Comparison of ENCODE assay signal across 7 cellular contexts in the genomic region with DNA sequence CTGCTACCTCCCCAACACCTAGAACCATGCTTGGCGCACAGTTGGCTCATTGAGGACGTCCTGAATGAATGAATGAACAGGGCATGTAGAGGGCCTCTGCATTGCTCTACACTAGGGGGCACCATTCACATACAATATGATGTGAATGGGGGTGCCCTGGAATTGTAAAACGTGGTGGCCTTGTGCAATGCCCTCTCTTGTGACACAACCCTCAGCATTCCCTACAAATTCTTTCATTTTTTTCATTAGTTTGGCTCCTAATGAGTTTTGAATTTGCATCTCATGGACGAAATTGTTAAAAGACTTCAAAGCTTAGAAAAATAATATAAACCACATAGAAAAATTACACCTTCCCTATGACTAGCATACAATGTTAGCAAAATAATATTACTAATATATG. TPM values are rescaled to one million over a fixed set of nuclear protein-coding genes. Genes with fewer than 3 reads are reported as not detected.
DNase-seq lines count a peak whose midpoint lies in the region; ATAC-seq, FAIRE-seq and TF ChIP-seq lines count a peak whose summit lies in the region.

No MANE protein-coding gene starts in this region.

- H4K20me1 ChIP-seq in HepG2 (ENCODE audit: insufficient read depth, low read length): no peaks in the 10 kb centered on the region

- DNase-seq in ELR (ENCODE audit: low read depth): peak; percentile 76
- DNase-seq in LNCaP clone FGC (ENCODE audit: low read depth): no peak
- DNase-seq in adrenal gland: peak; percentile 25 to 75 (median 61)
- DNase-seq in HepG2 (ENCODE audit: low spot score): peak; percentile 47
- no peak for DNase-seq in cortex of kidney (lab: John Stamatoyannopoulos, UW)

- H2AFZ ChIP-seq in HepG2 (ENCODE audit: low read length): no peak overlapping the region

- no peak overlapping the region for H3K4me2 ChIP-seq in HepG2 (ENCODE audit: low read depth, low read length)

- H3K9ac ChIP-seq in HepG2 (ENCODE audit: insufficient read depth, low read depth, low read length): no peak overlapping the region

- H3K36me3 ChIP-seq in adrenal gland (replicated peaks in 1 of 2) (no peaks in the 10 kb centered on the region), HepG2 (replicated peaks in 1 of 2; ENCODE audit: control insufficient read depth in 1 of 2, insufficient read depth in 2 of 2, low read length in 2 of 2) (no peaks in the 10 kb centered on the region)

- in situ Hi-C loops in HepG2 (cut with HindIII; ENCODE audit: extremely low pct_ligation_motif_present, low pct_unique_long_range_greater_than_20kb): loop anchor here (25.0 kb wide), 2 partner anchors 374 to 624 kb away; no protein-coding TSS in a partner anchor

- POLR2A ChIA-PET in HepG2 (lab: Yijun Ruan, JAX): no interaction called here

- H3K9me3 ChIP-seq in adrenal gland (replicated peaks in 1 of 3): no peaks in the 10 kb centered on the region
- H3K9me3 ChIP-seq in HepG2 (ENCODE audit: low read length): no peaks in the 10 kb centered on the region

- no peaks in the 10 kb centered on the region for H3K79me2 ChIP-seq in HepG2 (ENCODE audit: insufficient read depth, low read length)

- H3K4me3 ChIP-seq in LNCaP clone FGC (ENCODE audit: low read depth, low read length) (no peak overlapping the region), adrenal gland (no peak overlapping the region), HepG2 (replicated peaks in 1 of 3; ENCODE audit: insufficient read depth in 1 of 3, low read depth in 2 of 3, low read length in 3 of 3) (no peak overlapping the region)

- H3K27me3 ChIP-seq in adrenal gland (no peaks in the 10 kb centered on the region), HepG2 (ENCODE audit: control insufficient read depth in 1 of 2, insufficient read depth in 2 of 2, low read length in 2 of 2) (no peaks in the 10 kb centered on the region; a peak in 1 of 5 replicates)

- TF ChIP-seq POLR2A in adrenal gland (IDR thresholded peaks at IDR 0.05) (no peak), HepG2 (IDR thresholded peaks at IDR 0.05; ENCODE audit: insufficient read depth in 1 of 2, low read depth in 2 of 2, low read length in 2 of 2) (no peak)

- TF ChIP-seq RAD21 in HepG2 (CRISPR knock-in tag; IDR thresholded peaks at IDR 0.05): peak; percentile 55; the same call in 1 of the 2 replicates

- 42 to 56% (median 47%) methylated on average over 4 of the region's 4 CpGs for WGBS in adrenal gland, 4 donors
- 8% methylated on average over 4 of the region's 4 CpGs for WGBS in HepG2 (ENCODE audit: low lambda C conversion rate)

- peak; percentile 32 for FAIRE-seq in HepG2 (lab: Jason Lieb, UNC)

- CTCF ChIA-PET in HepG2 (lab: Yijun Ruan, JAX; ENCODE audit: low intra/inter-chr PET ratio, low total read pairs): interaction anchor here (0.6 to 1.3 kb wide), 2 partner anchors 373 to 636 kb away, joined by 3 to 10 read pairs; no protein-coding TSS in a partner anchor

- TF ChIP-seq EP300 in HepG2 (IDR thresholded peaks at IDR 0.05; ENCODE audit: low read depth in 2 of 2, low read length in 2 of 2) (no peak), HepG2 (CRISPR knock-in tag; IDR thresholded peaks at IDR 0.05; ENCODE audit: borderline replicate concordance) (no peak)

- peak; percentile 73 for TF ChIP-seq CTCF in LNCaP clone FGC (IDR thresholded peaks at IDR 0.05; ENCODE audit: control insufficient read depth, extremely low read depth, insufficient read depth)
- TF ChIP-seq CTCF in adrenal gland (IDR thresholded peaks at IDR 0.05): peak; percentile 23 to 63 (median 50)
- peak; percentile 74 for TF ChIP-seq CTCF in HepG2 (CRISPR knock-in tag; IDR thresholded peaks at IDR 0.05)

- H3K4me1 ChIP-seq in adrenal gland (replicated peaks in 1 of 2) (peaks cover 0 to 6% of the 10 kb centered on the region in 2 donors), HepG2 (ENCODE audit: insufficient read depth, low read length) (no peaks in the 10 kb centered on the region)

- ATAC-seq in GM21529 (IDR thresholded peaks at IDR 0.05; ENCODE audit: unreplicated experiment) (peak; percentile 64), HepG2 (peak; percentile 93), HG02571 (IDR thresholded peaks at IDR 0.05; ENCODE audit: unreplicated experiment) (no peak)

- no peak overlapping the region for H3K27ac ChIP-seq in adrenal gland
- H3K27ac ChIP-seq in HepG2 (ENCODE audit: extremely low read length, insufficient read depth, low read length): no peak overlapping the region

- no TSS peak for BruUV-seq in HepG2 (replicated peaks; lab: Mats Ljungman, UMichigan)

- intact Hi-C loops in adrenal gland (cut with DNase I): no loop called here
- intact Hi-C loops in HepG2 (cut with micrococcal nuclease; ENCODE audit: unreplicated experiment): loop anchor here (1.0 to 10.0 kb wide), 4 partner anchors 131 to 637 kb away; no protein-coding TSS in a partner anchor

TF ChIP-seq in HepG2, 621 proteins besides CTCF, POLR2A, EP300 and RAD21 (continues in another document):
- TF ChIP-seq ZFYVE20 (CRISPR knock-in tag; IDR thresholded peaks at IDR 0.05; ENCODE audit: borderline replicate concordance, low read depth) (no peak), NFIB (CRISPR knock-in tag; IDR thresholded peaks at IDR 0.05; ENCODE audit: borderline replicate concordance) (no peak), ZNF24 (IDR thresholded peaks at IDR 0.05) (peak; percentile 95), STAG1 (CRISPR knock-in tag; IDR thresholded peaks at IDR 0.05) (peak; percentile 84), ZMAT3 (CRISPR knock-in tag; conservative IDR thresholded peaks at IDR 0.05) (no peak), ZNF562 (CRISPR knock-in tag; IDR thresholded peaks at IDR 0.05; ENCODE audit: borderline replicate concordance) (no peak), ZNF354B (CRISPR knock-in tag; IDR thresholded peaks at IDR 0.05) (no peak), KLF9 (CRISPR knock-in tag; IDR thresholded peaks at IDR 0.05; ENCODE audit: low read depth) (no peak), TBP (CRISPR knock-in tag; IDR thresholded peaks at IDR 0.05) (no peak), KDM6A (CRISPR knock-in tag; IDR thresholded peaks at IDR 0.05; ENCODE audit: low read depth) (no peak), THYN1 (CRISPR knock-in tag; IDR thresholded peaks at IDR 0.05; ENCODE audit: borderline replicate concordance, low read depth) (no peak), CEBPB (IDR thresholded peaks at IDR 0.05; ENCODE audit: borderline replicate concordance, low read depth, low read length) (peak; percentile 87), TMF1 (CRISPR knock-in tag; IDR thresholded peaks at IDR 0.05; ENCODE audit: low read depth) (no peak), POGZ (CRISPR knock-in tag; IDR thresholded peaks at IDR 0.05) (no peak), ONECUT2 (CRISPR knock-in tag; IDR thresholded peaks at IDR 0.05) (no peak), SMC3 (IDR thresholded peaks at IDR 0.05; ENCODE audit: low read length) (peak; percentile 81), ZNF136 (CRISPR knock-in tag; IDR thresholded peaks at IDR 0.05; ENCODE audit: low read depth) (no peak)
- TF ChIP-seq, protein P1, sequence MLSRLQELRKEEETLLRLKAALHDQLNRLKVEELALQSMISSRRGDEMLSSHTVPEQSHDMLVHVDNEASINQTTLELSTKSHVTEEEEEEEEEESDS (CRISPR knock-in tag; IDR thresholded peaks at IDR 0.05; ENCODE audit: borderline replicate concordance): no peak
- TF ChIP-seq, protein P2, sequence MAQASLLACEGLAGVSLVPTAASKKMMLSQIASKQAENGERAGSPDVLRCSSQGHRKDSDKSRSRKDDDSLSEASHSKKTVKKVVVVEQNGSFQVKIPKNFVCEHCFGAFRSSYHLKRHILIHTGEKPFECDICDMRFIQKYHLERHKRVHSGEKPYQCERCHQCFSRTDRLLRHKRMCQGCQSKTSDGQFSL (CRISPR knock-in tag; IDR thresholded peaks at IDR 0.05): peak; percentile 90

RNA-seq across cellular contexts. Expression of a gene that starts 2.3 kb away (rescaled TPM):
- 10 to 100 TPM in 2 of 8 donors, 1 to 10 TPM in 6; 1.5 to 98.6 (median 2.7) TPM for total RNA-seq in adrenal gland
- polyA plus RNA-seq in adrenal gland: 10 to 100 TPM in 1 of 3 donors, 1 to 10 TPM in 1, under 1 TPM in 1; 0.77 to 40.1 (median 2.9) TPM
- total RNA-seq in HepG2 (2016; rRNA removed; fragmentation: Illumina TruSeq; extraction: Trizol): not detected in 2 replicates
- not detected in 2 replicates for total RNA-seq in HepG2 (2016; cell fraction: cytosol; rRNA removed; fragmentation: Illumina TruSeq; extraction: Trizol; ENCODE audit: low read depth)
- 0.02 TPM in 1 of 2 replicates, not detected in the other for total RNA-seq in HepG2 (2016; cell fraction: insoluble cytoplasmic fraction; rRNA removed; fragmentation: Illumina TruSeq; extraction: Trizol)
- total RNA-seq in HepG2 (2016; cell fraction: membrane; rRNA removed; fragmentation: Illumina TruSeq; extraction: Trizol): not detected in 2 replicates
- total RNA-seq in HepG2 (2016; cell fraction: nucleus; rRNA removed; fragmentation: Illumina TruSeq; extraction: Trizol): not detected in 2 replicates
- polyA plus RNA-seq in HepG2 (2011; rRNA removed): not detected in 2 replicates
- polyA plus RNA-seq in HepG2 (2011; cell fraction: cytosol; rRNA removed): not detected in 2 replicates
- not detected in 2 replicates for polyA plus RNA-seq in HepG2 (2011; cell fraction: nucleus; rRNA removed)
- polyA plus RNA-seq in HepG2 (2012): not detected in 2 replicates
- not detected in 2 replicates for polyA plus RNA-seq in HepG2 (2016; cell fraction: cytosol; fragmentation: Illumina TruSeq; extraction: Trizol; ENCODE audit: low read depth)
- polyA plus RNA-seq in HepG2 (2016; cell fraction: insoluble cytoplasmic fraction; fragmentation: Illumina TruSeq; extraction: Trizol; ENCODE audit: low read depth): not detected in 2 replicates
- polyA plus RNA-seq in HepG2 (2016; cell fraction: membrane; fragmentation: Illumina TruSeq; extraction: Trizol; ENCODE audit: low read depth): not detected in 2 replicates
- 0.07 TPM in 1 of 2 replicates, not detected in the other for polyA plus RNA-seq in HepG2 (2016; cell fraction: nucleus; fragmentation: Illumina TruSeq; extraction: Trizol; ENCODE audit: insufficient read depth, low read depth)
- 127 TPM in 1 of 2 replicates, not detected in the other for polyA minus RNA-seq in HepG2 (2011; rRNA and poly(A)+ RNA removed; ENCODE audit: low replicate concordance)
- 0.89 TPM in 1 of 2 replicates, not detected in the other for polyA minus RNA-seq in HepG2 (2011; cell fraction: cytosol; rRNA and poly(A)+ RNA removed)
- polyA minus RNA-seq in HepG2 (2011; cell fraction: nucleus; rRNA and poly(A)+ RNA removed): 0.26 and 0.37 TPM in 2 replicates

Comparison
In these comparisons a context has a peak if more than half of its experiments do, and no peak if none do; other contexts are left out.
1. DNase-seq: peak in ELR (single experiment), adrenal gland (7 of 7) and HepG2 (single experiment); none in LNCaP clone FGC (single experiment) and cortex of kidney (single experiment).
2. Peak in every context shown above with its lines, with median percentiles within 50 percentile points of each other: CTCF ChIP-seq.